In genomic region chr2:238158807-238159539, GRCh38 we compare ENCODE assay signal across 8 cellular contexts. TPM values are rescaled to one million over a fixed set of nuclear protein-coding genes. Genes with fewer than 3 reads are reported as not detected.
A peak's percentile ranks its signal among the peaks of the same experiment; 100 is the strongest.
DNase-seq lines count a peak whose midpoint lies in the region; ATAC-seq, FAIRE-seq and TF ChIP-seq lines count a peak whose summit lies in the region.

TSS of gene ERFE (plus strand) at chr2:238158970. CDS start at chr2:238159008, 38 bp downstream.

- H3K27ac Mint-ChIP-seq in activated T-cell treated with anti-CD3 and anti-CD28 coated beads, Interleukin-2, amount 50 U/mL, for 72 hours, result no peak within 1 kb of the TSS

- no peaks in the 10 kb centered on the region for H3K9me3 ChIP-seq in psoas muscle

- H3K9me3 Mint-ChIP-seq in activated T-cell treated with anti-CD3 and anti-CD28 coated beads, Interleukin-2, amount 50 U/mL, for 72 hours, result no peaks in the 10 kb centered on the region

- no peaks in the 10 kb centered on the region for H3K36me3 Mint-ChIP-seq in activated T-cell treated with anti-CD3 and anti-CD28 coated beads, Interleukin-2, amount 50 U/mL, for 72 hours (ENCODE audit: insufficient read depth in 2 of 2)

- DNase-seq in BJ (ENCODE audit: low read depth) (no peak), GM19239 (ENCODE audit: insufficient read length, low spot score) (peak; percentile 78), NCI-H774 (lab: John Stamatoyannopoulos, UW) (peak; percentile 16), glomerular visceral epithelial cell (ENCODE audit: extremely low spot score) (peak; percentile 69), psoas muscle (peak; percentile 43 to 77), NCI-H2107 treated with DMSO at 0.1 percent for 48 hours (lab: John Stamatoyannopoulos, UW; ENCODE audit: unreplicated experiment) (no peak)
- DNase-seq in activated T-cell treated with anti-CD3 and anti-CD28 coated beads, Interleukin-2, amount 50 U/mL, for 72 hours, result peak; percentile 71 to 79

- peaks cover 15% of the 10 kb centered on the region for H3K4me1 Mint-ChIP-seq in activated T-cell treated with anti-CD3 and anti-CD28 coated beads, Interleukin-2, amount 50 U/mL, for 72 hours (ENCODE audit: low read depth)

- H3K27me3 ChIP-seq in BJ (ENCODE audit: control insufficient read depth, insufficient read depth, low read length) (peaks cover 3% of the 10 kb centered on the region; the same call in 1 of the 2 replicates), psoas muscle (ENCODE audit: insufficient read depth in 3 of 3, low read length in 2 of 3) (peaks cover 0 to 25% (median 5%) of the 10 kb centered on the region in 3 donors)

- peak within 1 kb of the TSS; percentile 16 for H3K27ac ChIP-seq in psoas muscle

- intact Hi-C loops in psoas muscle (cut with DNase I), result no loop called here

- peak within 1 kb of the TSS; percentile 75 to 85 for H3K4me3 Mint-ChIP-seq in activated T-cell treated with anti-CD3 and anti-CD28 coated beads, Interleukin-2, amount 50 U/mL, for 72 hours

- peak; percentile 36 for TF ChIP-seq CTCF in BJ (IDR thresholded peaks at IDR 0.05; ENCODE audit: insufficient read depth, low read depth, low read length)
- TF ChIP-seq CTCF in psoas muscle (IDR thresholded peaks at IDR 0.05), result peak; percentile 49

- peak within 1 kb of the TSS; percentile 33 for H3K4me3 ChIP-seq in BJ (ENCODE audit: low read depth, low read length)
- peak within 1 kb of the TSS; percentile 49 for H3K4me3 ChIP-seq in psoas muscle

- H3K4me1 ChIP-seq in psoas muscle, result peaks cover 25% of the 10 kb centered on the region

- 2 to 7% (median 3%) methylated on average over 35 to 91 of the region's 94 CpGs for WGBS in psoas muscle, 3 donors

- FAIRE-seq in GM19239 (lab: Jason Lieb, UNC), result no peak

- H3K36me3 ChIP-seq in BJ (ENCODE audit: control insufficient read depth, insufficient read depth, low read length), result no peaks in the 10 kb centered on the region
- H3K36me3 ChIP-seq in psoas muscle (ENCODE audit: insufficient read depth in 1 of 2, low read depth in 1 of 2), result no peaks in the 10 kb centered on the region

- POLR2A ChIA-PET in BJ (lab: Charles Lee), result no interaction called here

- CTCF ChIA-PET in BJ (lab: Yijun Ruan, JAX), result interaction anchor here (0.7 to 1.4 kb wide), 2 partner anchors 9 to 105 kb away, joined by 3 to 4 read pairs; no protein-coding TSS in a partner anchor

- H3K27me3 Mint-ChIP-seq in activated T-cell treated with anti-CD3 and anti-CD28 coated beads, Interleukin-2, amount 50 U/mL, for 72 hours (ENCODE audit: low read depth), result peaks cover 12% of the 10 kb centered on the region

- ATAC-seq in activated T-cell treated with anti-CD3 and anti-CD28 coated beads, Interleukin-2, amount 50 U/mL, for 72 hours (replicated peaks in 1 of 2), result peak; percentile 72 to 76
- ATAC-seq in psoas muscle (peak; percentile 29 to 42 (median 31)), HG02571 (IDR thresholded peaks at IDR 0.05; ENCODE audit: unreplicated experiment) (no peak)

RNA-seq across cellular contexts. Expression of gene ERFE, which starts in this region (rescaled TPM):
- polyA plus RNA-seq in BJ (2011; rRNA removed) (1.2 and 2.9 TPM in 2 replicates), psoas muscle (10 to 100 TPM in 1 of 3 donors, 1 to 10 TPM in 2; 1.4 to 15.4 (median 1.7) TPM)
- 0.93 and 1.1 TPM in 2 replicates for polyA minus RNA-seq in BJ (2011; rRNA and poly(A)+ RNA removed)
- total RNA-seq in activated T-cell treated with anti-CD3 and anti-CD28 coated beads, Interleukin-2, amount 50 U/mL, for 72 hours, result under 1 TPM; 0.60 to 0.88 TPM
- total RNA-seq in psoas muscle, result 10 to 100 TPM in 1 of 4 donors, 1 to 10 TPM in 3; 1.8 to 18.2 (median 4.5) TPM

Comparison
In these comparisons a context has a peak if more than half of its experiments do, and no peak if none do; other contexts are left out.
1. Peak in DNase-seq and ATAC-seq in activated T-cell treated with anti-CD3 and anti-CD28 coated beads, Interleukin-2, amount 50 U/mL, for 72 hours; RNA of the gene not detected or under 1 TPM.
2. DNase-seq: peak in GM19239 (single experiment), NCI-H774 (single experiment), glomerular visceral epithelial cell (single experiment) and psoas muscle (2 of 2); none in BJ (single experiment) and NCI-H2107 treated with DMSO at 0.1 percent for 48 hours (single experiment).